Comparison of ENCODE assay signal across 8 cellular contexts in genomic region chr10:75209325-75210192, GRCh38. TPM values are rescaled to one million over a fixed set of nuclear protein-coding genes. Genes with fewer than 3 reads are reported as not detected.
DNase-seq lines count a peak whose midpoint lies in the region; ATAC-seq and TF ChIP-seq lines count a peak whose summit lies in the region.

No MANE protein-coding gene starts in this region.

- peak; percentile 58 for ATAC-seq in HG03354 (IDR thresholded peaks at IDR 0.05; ENCODE audit: poor library complexity, severe bottlenecking, unreplicated experiment)

- H3K4me2 ChIP-seq in PC-9: peak overlapping the region; percentile 99

- H3K9me2 ChIP-seq in PC-9 (ENCODE audit: insufficient read depth): no peaks in the 10 kb centered on the region

- H3K36me3 ChIP-seq in PC-9 (ENCODE audit: low read depth): peaks cover 20% of the 10 kb centered on the region
- H3K36me3 ChIP-seq in neuron (ENCODE audit: insufficient read depth, low read length): peaks cover 21% of the 10 kb centered on the region

- peaks cover 39% of the 10 kb centered on the region for H3K79me2 ChIP-seq in PC-9 (ENCODE audit: low read depth)

- no peaks in the 10 kb centered on the region for H3K9me3 Mint-ChIP-seq in CD14-positive monocyte

- intact Hi-C loops in CD14-positive monocyte (cut with micrococcal nuclease): loop anchor here (1.0 to 5.0 kb wide), 3 partner anchors 21 to 97 kb away; partner anchors contain the start of genes COMTD1 (in 1 of the 2) and SAMD8 (in 1 of the 2)
- intact Hi-C loops in PC-9 (cut with micrococcal nuclease; ENCODE audit: unreplicated experiment): loop anchor here (1.0 kb wide), 1 partner anchor 21 kb away; no protein-coding TSS in a partner anchor

- H3K9me3 ChIP-seq in PC-9 (ENCODE audit: insufficient read depth, low read depth): no peaks in the 10 kb centered on the region
- no peaks in the 10 kb centered on the region for H3K9me3 ChIP-seq in neuron (ENCODE audit: low read length)

- H3K4me3 ChIP-seq in PC-9 (peak overlapping the region; percentile 77), foreskin fibroblast (ENCODE audit: low read depth in 1 of 2, low read length in 2 of 2) (peak overlapping the region; percentile 79 to 91), neuron (ENCODE audit: low read length) (peak overlapping the region; percentile 77)

- H3K4me1 Mint-ChIP-seq in CD14-positive monocyte: peaks cover 27% of the 10 kb centered on the region

- H3K36me3 Mint-ChIP-seq in CD14-positive monocyte: peaks cover 20 to 21% of the 10 kb centered on the region in 2 donors

- H2AFZ ChIP-seq in PC-9 (peak overlapping the region; percentile 93), neuron (ENCODE audit: low read depth, low read length) (peak overlapping the region; percentile 42)

- H3K27ac Mint-ChIP-seq in CD14-positive monocyte: peak overlapping the region; percentile 100

- CTCF ChIA-PET in PC-9 (lab: Charles Lee): interaction anchor here (0.6 to 1.4 kb wide), 4 partner anchors 22 to 84 kb away, joined by 3 to 6 read pairs (median 4); no protein-coding TSS in a partner anchor

- H3K27ac ChIP-seq in PC-9: peak overlapping the region; percentile 86

- H4K20me1 ChIP-seq in PC-9 (ENCODE audit: insufficient read depth): peaks cover 19% of the 10 kb centered on the region

- DNase-seq in CD14-positive monocyte (ENCODE audit: low spot score) (peak; percentile 70), GM19238 (ENCODE audit: insufficient read length, low spot score) (peak; percentile 56), PC-9 (no peak), foreskin fibroblast (peak; percentile 80 to 91), superior temporal gyrus (ENCODE audit: extremely low spot score) (peak; percentile 68)
- peak; percentile 69 for DNase-seq in activated T-helper 9 cell treated with anti-CD3 and anti-CD28 coated beads, Interleukin-2, amount 50 U/mL, for 16 hours (ENCODE audit: low read depth)

- peak overlapping the region; percentile 99 for H3K4me3 Mint-ChIP-seq in CD14-positive monocyte

- POLR2A ChIA-PET in PC-9 (lab: Charles Lee; ENCODE audit: unreplicated experiment): interaction anchor here (0.5 to 0.8 kb wide), 4 partner anchors 14 to 82 kb away, joined by 3 to 4 read pairs (median 3); no protein-coding TSS in a partner anchor

- TF ChIP-seq CTCF in CD14-positive monocyte (IDR thresholded peaks at IDR 0.05) (no peak), PC-9 (conservative IDR thresholded peaks at IDR 0.05) (no peak), foreskin fibroblast (IDR thresholded peaks at IDR 0.05; ENCODE audit: low read depth, low read length) (no peak)

- H3K27me3 ChIP-seq in PC-9 (ENCODE audit: insufficient read depth, low read depth): no peaks in the 10 kb centered on the region
- no peaks in the 10 kb centered on the region for H3K27me3 ChIP-seq in neuron (ENCODE audit: insufficient read depth, low read length)

- H3K4me1 ChIP-seq in PC-9 (replicated peaks; ENCODE audit: insufficient read depth): peaks cover 38% of the 10 kb centered on the region
- H3K4me1 ChIP-seq in neuron (ENCODE audit: insufficient read depth, low read length): peaks cover 15% of the 10 kb centered on the region

- peaks cover 0 to 2% (median 0%) of the 10 kb centered on the region in 3 donors for H3K27me3 Mint-ChIP-seq in CD14-positive monocyte (ENCODE audit: low read depth in 3 of 3)

- peaks cover 39% of the 10 kb centered on the region for H3F3A ChIP-seq in PC-9 (ENCODE audit: insufficient read depth, low read depth)

- TSS peak; percentile 94 for BruUV-seq in PC-9 (replicated peaks; lab: Mats Ljungman, UMichigan)

RNA-seq across cellular contexts. Expression of gene VDAC2, which starts 1.0 kb away (rescaled TPM):
- 100 to 1,000 TPM; 139 to 154 TPM for polyA plus RNA-seq in CD14-positive monocyte
- 241 and 243 TPM in 2 replicates for total RNA-seq in PC-9 (2021)

RNA-seq across cellular contexts. Expression of gene COMTD1, which starts 26.2 kb away (rescaled TPM):
- polyA plus RNA-seq in CD14-positive monocyte: 10 to 100 TPM; 16.1 to 16.5 TPM
- total RNA-seq in PC-9 (2021): 20.5 and 25.1 TPM in 2 replicates

Comparison
In these comparisons a context has a peak if more than half of its experiments do, and no peak if none do; other contexts are left out.
1. DNase-seq: peak in CD14-positive monocyte (single experiment), GM19238 (single experiment), activated T-helper 9 cell treated with anti-CD3 and anti-CD28 coated beads, Interleukin-2, amount 50 U/mL, for 16 hours (single experiment), foreskin fibroblast (2 of 2) and superior temporal gyrus (single experiment); none in PC-9 (0 of 2).
2. Peak in every context shown above with its lines, with median percentiles within 50 percentile points of each other: H3K4me3 ChIP-seq.